11 cellular contexts compared by ENCODE assay signal in genomic region chr15:69648775-69649735, GRCh38.
A peak's percentile ranks its signal among the peaks of the same experiment; 100 is the strongest.
DNase-seq lines count a peak whose midpoint lies in the region; ATAC-seq and TF ChIP-seq lines count a peak whose summit lies in the region.
"Had no signal": no experiment of that assay in that cellular context is flagged by ENCODE, and none has a peak within 500 bp of the region (broad histone marks: within the 10 kb centered on the region; RNA-seq: fewer than 3 reads in every experiment).

No MANE protein-coding gene starts in this region.

- H3K27ac Mint-ChIP-seq in type B pancreatic cell: peak overlapping the region; percentile 58
- H3K27ac Mint-ChIP-seq in activated CD4-positive, alpha-beta T cell treated with anti-CD3 and anti-CD28 coated beads, Interleukin-2, amount 10 ng/mL, durations not matched to agents 7 days and 5 days: no peak overlapping the region

- peaks cover 29% of the 10 kb centered on the region for H3K4me1 Mint-ChIP-seq in type B pancreatic cell (ENCODE audit: unreplicated experiment)
- H3K4me1 Mint-ChIP-seq in activated CD4-positive, alpha-beta T cell treated with anti-CD3 and anti-CD28 coated beads, Interleukin-2, amount 10 ng/mL, durations not matched to agents 7 days and 5 days: peaks cover 37% of the 10 kb centered on the region

- H3K27me3 Mint-ChIP-seq in type B pancreatic cell: peaks cover 51% of the 10 kb centered on the region
- H3K27me3 Mint-ChIP-seq in activated CD4-positive, alpha-beta T cell treated with anti-CD3 and anti-CD28 coated beads, Interleukin-2, amount 10 ng/mL, durations not matched to agents 7 days and 5 days: peaks cover 30% of the 10 kb centered on the region

- no peaks in the 10 kb centered on the region for H3K9me3 Mint-ChIP-seq in type B pancreatic cell
- H3K9me3 Mint-ChIP-seq in activated CD4-positive, alpha-beta T cell treated with anti-CD3 and anti-CD28 coated beads, Interleukin-2, amount 10 ng/mL, durations not matched to agents 7 days and 5 days: peaks cover 2% of the 10 kb centered on the region
- H3K9me3 Mint-ChIP-seq: activated naive CD4-positive, alpha-beta T cell treated with anti-CD3 and anti-CD28 coated beads, Interleukin-2, amount 50 U/mL, for 72 hours had no signal

- H3K4me3 Mint-ChIP-seq in type B pancreatic cell: peak overlapping the region; percentile 51
- H3K4me3 Mint-ChIP-seq in activated CD4-positive, alpha-beta T cell treated with anti-CD3 and anti-CD28 coated beads, Interleukin-2, amount 10 ng/mL, durations not matched to agents 7 days and 5 days: no peak overlapping the region

- H3K36me3 Mint-ChIP-seq in type B pancreatic cell: peaks cover 3% of the 10 kb centered on the region
- H3K36me3 Mint-ChIP-seq in activated CD4-positive, alpha-beta T cell treated with anti-CD3 and anti-CD28 coated beads, Interleukin-2, amount 10 ng/mL, durations not matched to agents 7 days and 5 days (ENCODE audit: low read depth): no peaks in the 10 kb centered on the region
- H3K36me3 Mint-ChIP-seq: activated naive CD4-positive, alpha-beta T cell treated with anti-CD3 and anti-CD28 coated beads, Interleukin-2, amount 50 U/mL, for 72 hours had no signal

- no peak for ATAC-seq in GM18511 (IDR thresholded peaks at IDR 0.05; ENCODE audit: unreplicated experiment)
- ATAC-seq: activated naive CD4-positive, alpha-beta T cell treated with anti-CD3 and anti-CD28 coated beads, Interleukin-2, amount 50 U/mL, for 72 hours had no signal

- no peak for TF ChIP-seq CTCF in type B pancreatic cell (conservative IDR thresholded peaks at IDR 0.05)

- POLR2A ChIA-PET in activated CD4-positive, alpha-beta T cell treated with anti-CD3 and anti-CD28 coated beads, Interleukin-2, amount 10 ng/mL, durations not matched to agents 7 days and 5 days (lab: Charles Lee): no interaction called here

- CTCF ChIA-PET in activated CD4-positive, alpha-beta T cell treated with anti-CD3 and anti-CD28 coated beads, Interleukin-2, amount 10 ng/mL, durations not matched to agents 7 days and 5 days (lab: Charles Lee): no interaction called here

- peak; percentile 43 for DNase-seq in activated CD8-positive, alpha-beta memory T cell treated with anti-CD3 and anti-CD28 coated beads for 24 hours
- no peak for DNase-seq in activated CD8-positive, alpha-beta memory T cell treated with anti-CD3 and anti-CD28 coated beads, Interleukin-2, amount 50 U/mL, for 48 hours
- peak; percentile 71 for DNase-seq in RPMI8226
- DNase-seq in iPS DF 19.7 (ENCODE audit: low read depth, low spot score): peak; percentile 67
- peak; percentile 58 for DNase-seq in type B pancreatic cell (ENCODE audit: extremely low spot score, unreplicated experiment)
- DNase-seq in activated CD4-positive, alpha-beta T cell treated with anti-CD3 and anti-CD28 coated beads, Interleukin-2, amount 10 ng/mL, durations not matched to agents 7 days and 5 days: no peak
- DNase-seq in NCI-H1694 treated with DMSO at 0.1 percent for 48 hours (lab: John Stamatoyannopoulos, UW): no peak
- DNase-seq: esophagus squamous epithelium, midbrain had no signal

Comparison
In these comparisons a context has a peak if more than half of its experiments do, and no peak if none do; other contexts are left out.
1. DNase-seq: peak in activated CD8-positive, alpha-beta memory T cell treated with anti-CD3 and anti-CD28 coated beads for 24 hours (single experiment), RPMI8226 (single experiment), iPS DF 19.7 (single experiment) and type B pancreatic cell (single experiment); none in activated CD8-positive, alpha-beta memory T cell treated with anti-CD3 and anti-CD28 coated beads, Interleukin-2, amount 50 U/mL, for 48 hours (single experiment), activated CD4-positive, alpha-beta T cell treated with anti-CD3 and anti-CD28 coated beads, Interleukin-2, amount 10 ng/mL, durations not matched to agents 7 days and 5 days (single experiment) and NCI-H1694 treated with DMSO at 0.1 percent for 48 hours (single experiment).